In the genomic region with DNA sequence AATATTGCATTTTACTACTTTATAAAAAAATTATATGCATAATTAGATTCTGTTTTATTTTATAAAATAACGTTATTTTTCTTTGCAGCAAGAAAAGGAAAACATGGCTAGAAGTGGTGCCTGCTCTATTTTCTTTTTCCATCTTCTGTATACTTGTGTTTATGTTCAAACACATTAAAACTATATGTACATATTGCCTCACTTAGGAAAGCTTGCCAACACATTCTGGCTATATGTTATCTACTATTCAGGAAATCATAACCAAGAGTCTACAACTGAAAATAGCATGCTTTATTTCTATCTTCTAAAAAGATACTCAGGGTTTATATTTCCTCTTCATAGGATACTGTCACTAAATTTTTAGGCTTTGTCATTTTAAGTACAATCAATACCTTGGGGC, we compare ENCODE assay signal across 31 cellular contexts.
"Had no signal": no experiment of that assay in that cellular context is flagged by ENCODE, and none has a peak within 500 bp of the region (broad histone marks: within the 10 kb centered on the region; RNA-seq: fewer than 3 reads in every experiment).

No MANE protein-coding gene starts in this region.

- DNase-seq: activated CD4-positive, alpha-beta memory T cell treated with anti-CD3 and anti-CD28 coated beads, Interleukin-2, amount 10 ng/mL, durations not matched to agents 7 days and 5 days; activated CD4-positive, alpha-beta T cell treated with anti-CD3 and anti-CD28 coated beads for 1 hour; activated CD4-positive, alpha-beta T cell treated with anti-CD3 and anti-CD28 coated beads for 48 hours; activated CD4-positive, CD25-positive, alpha-beta regulatory T cell; activated CD8-positive, alpha-beta memory T cell treated with anti-CD3 and anti-CD28 coated beads for 24 hours; activated CD8-positive, alpha-beta memory T cell treated with anti-CD3 and anti-CD28 coated beads, Interleukin-2, amount 10 ng/mL, durations not matched to agents 7 days and 5 days; activated CD8-positive, alpha-beta memory T cell treated with anti-CD3 and anti-CD28 coated beads, Interleukin-2, amount 50 U/mL, for 48 hours; activated effector memory CD4-positive, alpha-beta T cell treated with Interleukin-2 at 50 U/mL for 16 hours; activated naive CD4-positive, alpha-beta T cell treated with anti-CD3 and anti-CD28 coated beads, Interleukin-2, amount 10 ng/mL, durations not matched to agents 7 days and 5 days; activated naive CD8-positive, alpha-beta T cell treated with anti-CD3 and anti-CD28 coated beads, Interleukin-2, amount 50 U/mL, for 24 hours; activated T-cell treated with anti-CD3 and anti-CD28 coated beads, Interleukin-2, amount 50 U/mL, for 48 hours; anterior cingulate cortex; caudate nucleus; cerebellar nuclear complex; MG63; NCI-H1092; NCI-H1436 treated with DMSO at 0.1 percent for 48 hours; NCI-H1694 treated with DMSO at 0.1 percent for 48 hours; NCI-H2029; NCI-H2171 treated with DMSO at 0.1 percent for 48 hours; NCI-H2227 treated with DMSO at 0.1 percent for 48 hours; NCI-H510A treated with DMSO at 0.1 percent for 48 hours; NCI-H526 treated with DMSO at 0.1 percent for 48 hours; NK-92 treated with Interleukin-12 subunit alpha and Interleukin-12 subunit beta, amount 100 ng/mL, for 24 hours; PC-9; SIG-M5; SW 1271; T-helper 1 cell; T-helper 2 cell; T-helper 9 cell; WERI-Rb-1 had no signal
